1 cellular context compared by ENCODE assay signal in genomic region chr9:62802719-62803079, GRCh38.
TF ChIP-seq lines count a peak whose summit lies in the region.

No MANE protein-coding gene starts in this region.

TF ChIP-seq in GM12878, 131 proteins besides CTCF, POLR2A, EP300 and RAD21 (continued from another document):
- 0 out of 2 replicates have a peak, but pooled peaks have one; percentile 27 for TF ChIP-seq NFIC (IDR thresholded peaks at IDR 0.05; ENCODE audit: low read depth, low read length)
- TF ChIP-seq ASH2L (IDR thresholded peaks at IDR 0.05; ENCODE audit: borderline replicate concordance, low read depth): peak; percentile 10; the same call in 1 of the 2 replicates
- TF ChIP-seq GABPA (IDR thresholded peaks at IDR 0.05; ENCODE audit: low read depth): peak; percentile 74; the same call in 1 of the 2 replicates
- peak; percentile 17 for TF ChIP-seq SMAD1 (IDR thresholded peaks at IDR 0.05; ENCODE audit: low read depth, partially characterized antibody)
- peak; percentile 7; the same call in 1 of the 2 replicates for TF ChIP-seq RUNX3 (IDR thresholded peaks at IDR 0.05; ENCODE audit: low read length)
- peak; percentile 9; the same call in 1 of the 2 replicates for TF ChIP-seq RFX5 (IDR thresholded peaks at IDR 0.05; ENCODE audit: low read depth, low read length)
- TF ChIP-seq ATF2 (IDR thresholded peaks at IDR 0.05; ENCODE audit: low read length): 0 out of 2 replicates have a peak, but pooled peaks have one; percentile 15
TF ChIP-seq in GM12878: peak in this region for 9; not testable (repeated sequence) for 122.
